1 cellular context compared by ENCODE assay signal in the genomic region with DNA sequence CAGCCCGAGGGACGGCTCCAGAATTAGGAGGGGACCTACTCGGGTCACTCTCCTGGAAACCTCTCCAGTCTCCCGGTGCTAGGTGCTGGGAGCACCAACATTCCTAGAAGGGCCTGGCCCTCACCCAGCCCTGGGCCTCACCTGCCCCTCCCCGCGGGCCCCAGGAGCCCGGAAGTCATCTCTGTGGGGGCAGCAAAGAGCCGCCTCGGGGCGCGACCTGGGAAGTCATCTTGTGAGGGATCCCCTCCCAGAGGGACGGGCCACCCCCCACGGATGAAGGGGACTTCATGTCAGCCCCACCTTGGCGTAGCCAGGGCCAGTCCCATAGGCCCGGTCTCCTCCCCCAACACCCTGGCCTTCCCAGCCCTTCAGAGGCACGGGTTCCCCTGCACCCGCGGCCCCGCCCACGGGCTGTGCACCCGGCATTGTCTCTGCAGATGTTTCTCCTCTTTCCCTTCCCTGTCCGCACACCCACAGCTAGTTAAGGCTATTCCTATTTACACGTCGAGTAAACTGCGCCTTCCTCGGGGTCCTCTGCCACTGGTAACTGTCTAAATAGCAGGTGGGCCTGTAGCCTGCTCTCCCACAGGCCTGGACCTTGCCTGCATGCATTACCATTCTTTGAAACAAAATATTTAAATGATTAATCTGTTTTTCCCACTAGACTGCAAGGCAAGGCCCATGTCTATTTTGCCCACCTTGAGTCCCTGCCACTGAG.
TF ChIP-seq lines count a peak whose summit lies in the region.

No MANE protein-coding gene starts in this region.

TF ChIP-seq in HepG2, 621 proteins besides CTCF, POLR2A, EP300 and RAD21 (continued from another document and continues in another):
- TF ChIP-seq, protein P1, sequence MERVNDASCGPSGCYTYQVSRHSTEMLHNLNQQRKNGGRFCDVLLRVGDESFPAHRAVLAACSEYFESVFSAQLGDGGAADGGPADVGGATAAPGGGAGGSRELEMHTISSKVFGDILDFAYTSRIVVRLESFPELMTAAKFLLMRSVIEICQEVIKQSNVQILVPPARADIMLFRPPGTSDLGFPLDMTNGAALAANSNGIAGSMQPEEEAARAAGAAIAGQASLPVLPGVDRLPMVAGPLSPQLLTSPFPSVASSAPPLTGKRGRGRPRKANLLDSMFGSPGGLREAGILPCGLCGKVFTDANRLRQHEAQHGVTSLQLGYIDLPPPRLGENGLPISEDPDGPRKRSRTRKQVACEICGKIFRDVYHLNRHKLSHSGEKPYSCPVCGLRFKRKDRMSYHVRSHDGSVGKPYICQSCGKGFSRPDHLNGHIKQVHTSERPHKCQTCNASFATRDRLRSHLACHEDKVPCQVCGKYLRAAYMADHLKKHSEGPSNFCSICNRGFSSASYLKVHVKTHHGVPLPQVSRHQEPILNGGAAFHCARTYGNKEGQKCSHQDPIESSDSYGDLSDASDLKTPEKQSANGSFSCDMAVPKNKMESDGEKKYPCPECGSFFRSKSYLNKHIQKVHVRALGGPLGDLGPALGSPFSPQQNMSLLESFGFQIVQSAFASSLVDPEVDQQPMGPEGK (CRISPR knock-in tag; IDR thresholded peaks at IDR 0.05): peak; percentile 94
- TF ChIP-seq KMT2A (CRISPR knock-in tag; IDR thresholded peaks at IDR 0.05): no peak; the same call in 1 of the 2 replicates
- no peak for TF ChIP-seq ZNF484 (CRISPR knock-in tag; IDR thresholded peaks at IDR 0.05; ENCODE audit: borderline replicate concordance, low read depth)
- peak; percentile 8; the same call in 1 of the 2 replicates for TF ChIP-seq GMEB1 (CRISPR knock-in tag; IDR thresholded peaks at IDR 0.05; ENCODE audit: borderline replicate concordance)
- TF ChIP-seq ATM (IDR thresholded peaks at IDR 0.05; ENCODE audit: borderline replicate concordance): no peak
- TF ChIP-seq ZNF335 (CRISPR knock-in tag; IDR thresholded peaks at IDR 0.05): peak; percentile 52
- TF ChIP-seq, protein P2, sequence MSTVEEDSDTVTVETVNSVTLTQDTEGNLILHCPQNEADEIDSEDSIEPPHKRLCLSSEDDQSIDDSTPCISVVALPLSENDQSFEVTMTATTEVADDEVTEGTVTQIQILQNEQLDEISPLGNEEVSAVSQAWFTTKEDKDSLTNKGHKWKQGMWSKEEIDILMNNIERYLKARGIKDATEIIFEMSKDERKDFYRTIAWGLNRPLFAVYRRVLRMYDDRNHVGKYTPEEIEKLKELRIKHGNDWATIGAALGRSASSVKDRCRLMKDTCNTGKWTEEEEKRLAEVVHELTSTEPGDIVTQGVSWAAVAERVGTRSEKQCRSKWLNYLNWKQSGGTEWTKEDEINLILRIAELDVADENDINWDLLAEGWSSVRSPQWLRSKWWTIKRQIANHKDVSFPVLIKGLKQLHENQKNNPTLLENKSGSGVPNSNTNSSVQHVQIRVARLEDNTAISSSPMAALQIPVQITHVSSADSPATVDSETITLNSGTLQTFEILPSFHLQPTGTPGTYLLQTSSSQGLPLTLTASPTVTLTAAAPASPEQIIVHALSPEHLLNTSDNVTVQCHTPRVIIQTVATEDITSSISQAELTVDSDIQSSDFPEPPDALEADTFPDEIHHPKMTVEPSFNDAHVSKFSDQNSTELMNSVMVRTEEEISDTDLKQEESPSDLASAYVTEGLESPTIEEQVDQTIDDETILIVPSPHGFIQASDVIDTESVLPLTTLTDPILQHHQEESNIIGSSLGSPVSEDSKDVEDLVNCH (CRISPR knock-in tag; IDR thresholded peaks at IDR 0.05): no peak
- peak; percentile 98 for TF ChIP-seq ERF (CRISPR knock-in tag; IDR thresholded peaks at IDR 0.05)
- TF ChIP-seq ZBTB40 (IDR thresholded peaks at IDR 0.05): no peak
- peak; percentile 84 for TF ChIP-seq ZBTB40 (CRISPR knock-in tag; IDR thresholded peaks at IDR 0.05)
- TF ChIP-seq MXI1 (IDR thresholded peaks at IDR 0.05; ENCODE audit: borderline replicate concordance, low read depth, low read length): peak; percentile 36; the same call in 1 of the 3 replicates
- TF ChIP-seq, protein P3, sequence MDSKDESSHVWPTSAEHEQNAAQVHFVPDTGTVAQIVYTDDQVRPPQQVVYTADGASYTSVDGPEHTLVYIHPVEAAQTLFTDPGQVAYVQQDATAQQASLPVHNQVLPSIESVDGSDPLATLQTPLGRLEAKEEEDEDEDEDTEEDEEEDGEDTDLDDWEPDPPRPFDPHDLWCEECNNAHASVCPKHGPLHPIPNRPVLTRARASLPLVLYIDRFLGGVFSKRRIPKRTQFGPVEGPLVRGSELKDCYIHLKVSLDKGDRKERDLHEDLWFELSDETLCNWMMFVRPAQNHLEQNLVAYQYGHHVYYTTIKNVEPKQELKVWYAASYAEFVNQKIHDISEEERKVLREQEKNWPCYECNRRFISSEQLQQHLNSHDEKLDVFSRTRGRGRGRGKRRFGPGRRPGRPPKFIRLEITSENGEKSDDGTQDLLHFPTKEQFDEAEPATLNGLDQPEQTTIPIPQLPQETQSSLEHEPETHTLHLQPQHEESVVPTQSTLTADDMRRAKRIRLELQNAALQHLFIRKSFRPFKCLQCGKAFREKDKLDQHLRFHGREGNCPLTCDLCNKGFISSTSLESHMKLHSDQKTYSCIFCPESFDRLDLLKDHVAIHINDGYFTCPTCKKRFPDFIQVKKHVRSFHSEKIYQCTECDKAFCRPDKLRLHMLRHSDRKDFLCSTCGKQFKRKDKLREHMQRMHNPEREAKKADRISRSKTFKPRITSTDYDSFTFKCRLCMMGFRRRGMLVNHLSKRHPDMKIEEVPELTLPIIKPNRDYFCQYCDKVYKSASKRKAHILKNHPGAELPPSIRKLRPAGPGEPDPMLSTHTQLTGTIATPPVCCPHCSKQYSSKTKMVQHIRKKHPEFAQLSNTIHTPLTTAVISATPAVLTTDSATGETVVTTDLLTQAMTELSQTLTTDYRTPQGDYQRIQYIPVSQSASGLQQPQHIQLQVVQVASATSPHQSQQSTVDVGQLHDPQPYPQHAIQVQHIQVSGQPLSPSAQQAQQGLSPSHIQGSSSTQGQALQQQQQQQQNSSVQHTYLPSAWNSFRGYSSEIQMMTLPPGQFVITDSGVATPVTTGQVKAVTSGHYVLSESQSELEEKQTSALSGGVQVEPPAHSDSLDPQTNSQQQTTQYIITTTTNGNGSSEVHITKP (CRISPR knock-in tag; IDR thresholded peaks at IDR 0.05; ENCODE audit: low read depth): peak; percentile 72
- TF ChIP-seq ZFY (CRISPR knock-in tag; IDR thresholded peaks at IDR 0.05): peak; percentile 8
- TF ChIP-seq PAX8 (CRISPR knock-in tag; IDR thresholded peaks at IDR 0.05; ENCODE audit: borderline replicate concordance): no peak
- TF ChIP-seq GZF1 (CRISPR knock-in tag; IDR thresholded peaks at IDR 0.05): no peak
- TF ChIP-seq, protein P4, sequence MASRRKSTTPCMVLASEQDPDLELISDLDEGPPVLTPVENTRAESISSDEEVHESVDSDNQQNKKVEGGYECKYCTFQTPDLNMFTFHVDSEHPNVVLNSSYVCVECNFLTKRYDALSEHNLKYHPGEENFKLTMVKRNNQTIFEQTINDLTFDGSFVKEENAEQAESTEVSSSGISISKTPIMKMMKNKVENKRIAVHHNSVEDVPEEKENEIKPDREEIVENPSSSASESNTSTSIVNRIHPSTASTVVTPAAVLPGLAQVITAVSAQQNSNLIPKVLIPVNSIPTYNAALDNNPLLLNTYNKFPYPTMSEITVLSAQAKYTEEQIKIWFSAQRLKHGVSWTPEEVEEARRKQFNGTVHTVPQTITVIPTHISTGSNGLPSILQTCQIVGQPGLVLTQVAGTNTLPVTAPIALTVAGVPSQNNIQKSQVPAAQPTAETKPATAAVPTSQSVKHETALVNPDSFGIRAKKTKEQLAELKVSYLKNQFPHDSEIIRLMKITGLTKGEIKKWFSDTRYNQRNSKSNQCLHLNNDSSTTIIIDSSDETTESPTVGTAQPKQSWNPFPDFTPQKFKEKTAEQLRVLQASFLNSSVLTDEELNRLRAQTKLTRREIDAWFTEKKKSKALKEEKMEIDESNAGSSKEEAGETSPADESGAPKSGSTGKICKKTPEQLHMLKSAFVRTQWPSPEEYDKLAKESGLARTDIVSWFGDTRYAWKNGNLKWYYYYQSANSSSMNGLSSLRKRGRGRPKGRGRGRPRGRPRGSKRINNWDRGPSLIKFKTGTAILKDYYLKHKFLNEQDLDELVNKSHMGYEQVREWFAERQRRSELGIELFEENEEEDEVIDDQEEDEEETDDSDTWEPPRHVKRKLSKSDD (CRISPR knock-in tag; IDR thresholded peaks at IDR 0.05; ENCODE audit: low read depth): peak; percentile 1; the same call in 1 of the 2 replicates
- TF ChIP-seq ARID5B (CRISPR knock-in tag; IDR thresholded peaks at IDR 0.05): peak; percentile 83
- TF ChIP-seq ZNF143 (CRISPR knock-in tag; IDR thresholded peaks at IDR 0.05): no peak
- no peak for TF ChIP-seq NR3C1 (CRISPR knock-in tag; IDR thresholded peaks at IDR 0.05)
- peak; percentile 99 for TF ChIP-seq ETV5 (CRISPR knock-in tag; IDR thresholded peaks at IDR 0.05; ENCODE audit: borderline replicate concordance)
